ENCODE assay signal across 8 cellular contexts in genomic region chr2:25314514-25315315, GRCh38. TPM values are rescaled to one million over a fixed set of nuclear protein-coding genes. Genes with fewer than 3 reads are reported as not detected.
DNase-seq lines count a peak whose midpoint lies in the region; ATAC-seq, FAIRE-seq and TF ChIP-seq lines count a peak whose summit lies in the region.

No MANE protein-coding gene starts in this region.

- peak overlapping the region; percentile 63; the same call in 1 of the 2 replicates for H2AFZ ChIP-seq in H1 (ENCODE audit: low read length)

- H3K56ac ChIP-seq in H1 (replicated peaks; ENCODE audit: insufficient read length, low read depth, low read length) = peak overlapping the region; percentile 91

- no peaks in the 10 kb centered on the region for H3K27me3 ChIP-seq in H1 (replicated peaks in 1 of 4; ENCODE audit: control insufficient read depth in 3 of 4, extremely low read depth in 1 of 4, insufficient read depth in 3 of 4, low read length in 3 of 4)
- H3K27me3 ChIP-seq in neutrophil = no peaks in the 10 kb centered on the region

- no peak overlapping the region for H3K23ac ChIP-seq in H1 (ENCODE audit: insufficient read length)

- H3K4me3 ChIP-seq in H1 (ENCODE audit: extremely low read depth in 1 of 4, insufficient read depth in 2 of 4, low read depth in 3 of 4, low read length in 4 of 4) (no peak overlapping the region), neutrophil (ENCODE audit: low read depth in 1 of 2, low read length in 1 of 2) (peak overlapping the region in 1 of 2 experiments; percentile 41)

- H3K14ac ChIP-seq in H1 (ENCODE audit: insufficient read length) = no peak overlapping the region

- TF ChIP-seq POLR2A in H1 (IDR thresholded peaks at IDR 0.05; ENCODE audit: control extremely low read depth in 1 of 2, low read depth in 2 of 2, low read length in 2 of 2) = no peak; a peak in 1 of 3 replicates

- peak overlapping the region; percentile 87 for H4K8ac ChIP-seq in H1 (ENCODE audit: extremely low read depth, insufficient read depth, low read length)

- H2BK15ac ChIP-seq in H1 (ENCODE audit: low read length) = peak overlapping the region; percentile 95; the same call in 1 of the 2 replicates

- peak; percentile 79 for DNase-seq in COR-L47 (lab: John Stamatoyannopoulos, UW)
- DNase-seq in NCI-H1105 (lab: John Stamatoyannopoulos, UW) = peak; percentile 10
- DNase-seq in activated CD4-positive, alpha-beta T cell treated with anti-CD3 and anti-CD28 coated beads, Interleukin-2, amount 50 U/mL, for 24 hours (ENCODE audit: low read depth in 1 of 2, low spot score in 1 of 2) = peak; percentile 78 to 91
- DNase-seq in H1 (ENCODE audit: low read depth in 1 of 2, low spot score in 2 of 2) = peak; percentile 62 to 89
- peak in 34 of 49 donors; percentile 28 to 76 (median 54) for DNase-seq in substantia nigra (lab: John Stamatoyannopoulos, UW)
- no peak for DNase-seq in NOMO-1 treated with dmso at 0.1 percent for 144 hours (lab: John Stamatoyannopoulos, UW; ENCODE audit: unreplicated experiment)

- CTCF ChIA-PET in H1 (lab: Charles Lee; ENCODE audit: partially characterized antibody) = interaction anchor here (0.7 to 15.1 kb wide), 16 partner anchors 8 to 252 kb away, joined by 3 to 178 read pairs (median 4); partner anchors contain the start of gene DNMT3A

- H3K79me2 ChIP-seq in H1 (ENCODE audit: control insufficient read depth in 1 of 2, insufficient read depth in 2 of 2, low read length in 2 of 2) = no peaks in the 10 kb centered on the region

- peak overlapping the region; percentile 100 for H4K91ac ChIP-seq in H1 (replicated peaks; ENCODE audit: insufficient read length, low read length)

- peak overlapping the region; percentile 99 for H3K4ac ChIP-seq in H1 (replicated peaks; ENCODE audit: insufficient read length, low read depth, low read length)

- peak in 1 of 2 experiments; percentile 80; a peak in 1 of 3 replicates for TF ChIP-seq EP300 in H1 (IDR thresholded peaks at IDR 0.05; ENCODE audit: borderline replicate concordance in 1 of 2, low read depth in 2 of 2, low read length in 2 of 2)

- TF ChIP-seq RAD21 in H1 (IDR thresholded peaks at IDR 0.05 in 1 of 2, conservative IDR thresholded peaks at IDR 0.05 in 1 of 2; ENCODE audit: low read depth in 2 of 2, low read length in 2 of 2) = no peak; a peak in 1 of 4 replicates

- no peaks in the 10 kb centered on the region; the same call in 1 of the 2 replicates for H3K79me1 ChIP-seq in H1 (ENCODE audit: low read depth, low read length)

- POLR2A ChIA-PET in H1 (lab: Charles Lee; ENCODE audit: partially characterized antibody) = interaction anchor here (0.7 to 2.5 kb wide), 14 partner anchors 8 to 112 kb away, joined by 3 to 10 read pairs (median 4); no protein-coding TSS in a partner anchor

- peak overlapping the region; percentile 100 for H2BK20ac ChIP-seq in H1 (ENCODE audit: low read length)

- H2BK5ac ChIP-seq in H1 (ENCODE audit: low read depth, low read length) = peak overlapping the region; percentile 89

- TF ChIP-seq CTCF in H1 (IDR thresholded peaks at IDR 0.05; ENCODE audit: control extremely low read depth in 1 of 3, insufficient read depth in 1 of 3, low read depth in 1 of 3, low read length in 3 of 3) = no peak
- TF ChIP-seq CTCF in neutrophil (IDR thresholded peaks at IDR 0.05) = no peak

- H2AK5ac ChIP-seq in H1 (ENCODE audit: low read depth, low read length) = peak overlapping the region; percentile 17; the same call in 1 of the 2 replicates

- H3K4me1 ChIP-seq in H1 (replicated peaks in 1 of 4; ENCODE audit: control insufficient read depth in 3 of 4, insufficient read depth in 4 of 4, low read length in 3 of 4) = peaks cover 5 to 57% (median 51%) of the 10 kb centered on the region in 4 experiments
- peaks cover 33 to 39% of the 10 kb centered on the region in 2 experiments for H3K4me1 ChIP-seq in neutrophil (ENCODE audit: control insufficient read depth in 1 of 2, insufficient read depth in 1 of 2, low read depth in 1 of 2, low read length in 1 of 2)

- peak overlapping the region; percentile 89 for H4K5ac ChIP-seq in H1 (ENCODE audit: insufficient read length, low read depth, low read length)

- 50% methylated on average over 7 of the region's 13 CpGs; no CpG with 5 or more reads in 1 of the 2 experiments for WGBS in H1 (ENCODE audit: extremely low coverage in 1 of 2, insufficient coverage in 1 of 2, insufficient read length in 1 of 2, insufficient replicate concordance in 2 of 2, low coverage in 1 of 2, low lambda C conversion rate in 2 of 2, missing lambda C conversion rate in 1 of 2), 2 experiments

- no peaks in the 10 kb centered on the region for H4K20me1 ChIP-seq in H1 (replicated peaks in 1 of 2; ENCODE audit: control insufficient read depth in 1 of 2, insufficient read depth in 2 of 2, low read length in 2 of 2)

- H3K9ac ChIP-seq in H1 (replicated peaks in 1 of 4; ENCODE audit: extremely low read depth in 1 of 4, low read depth in 3 of 4, low read length in 3 of 4) = peak overlapping the region in 2 of 4 experiments; percentile 34 to 42; a peak in 2 of 7 replicates

- H3K23me2 ChIP-seq in H1 (ENCODE audit: low read depth, low read length) = no peaks in the 10 kb centered on the region

- ATAC-seq in GM21529 (IDR thresholded peaks at IDR 0.05; ENCODE audit: unreplicated experiment) = peak; percentile 91

- FAIRE-seq in H1 (lab: Jason Lieb, UNC) = no peak

- H3K27ac ChIP-seq in H1 (ENCODE audit: low read depth, low read length) (peak overlapping the region; percentile 77; the same call in 1 of the 2 replicates), neutrophil (peak overlapping the region; percentile 85), substantia nigra (ENCODE audit: low read depth, low read length, poor library complexity, severe bottlenecking) (peak overlapping the region; percentile 82)

- H2BK120ac ChIP-seq in H1 (replicated peaks; ENCODE audit: low read depth, low read length) = peak overlapping the region; percentile 98

- H3K9me3 ChIP-seq in H1 (ENCODE audit: insufficient read depth in 2 of 2, low read depth in 1 of 2, low read length in 1 of 2) = no peaks in the 10 kb centered on the region
- H3K9me3 ChIP-seq in neutrophil = no peaks in the 10 kb centered on the region

- H3K18ac ChIP-seq in H1 (ENCODE audit: extremely low read depth, low read length) = peak overlapping the region; percentile 99

- peak overlapping the region; percentile 96; the same call in 1 of the 2 replicates for H2BK12ac ChIP-seq in H1 (ENCODE audit: low read depth, low read length)

- H3K36me3 ChIP-seq in H1 (ENCODE audit: control insufficient read depth in 2 of 4, insufficient read depth in 4 of 4, low read length in 3 of 4) = no peaks in the 10 kb centered on the region
- H3K36me3 ChIP-seq in neutrophil = peaks cover 39% of the 10 kb centered on the region

- peak overlapping the region in 1 of 2 experiments; percentile 32; a peak in 2 of 4 replicates for H3K4me2 ChIP-seq in H1 (ENCODE audit: insufficient read depth in 1 of 2, low read depth in 2 of 2, low read length in 2 of 2)

TF ChIP-seq in H1, 55 proteins besides CTCF, POLR2A, EP300 and RAD21 (continues in another document):
- TF ChIP-seq CTBP2 (IDR thresholded peaks at IDR 0.05; ENCODE audit: borderline replicate concordance, insufficient read depth, insufficient read length, low read length) (no peak), CEBPB (IDR thresholded peaks at IDR 0.05; ENCODE audit: low read depth, low read length) (no peak), ZNF274 (IDR thresholded peaks at IDR 0.05; ENCODE audit: borderline replicate concordance, extremely low read depth, low read length) (no peak), SUZ12 (IDR thresholded peaks at IDR 0.05; ENCODE audit: low read length) (no peak), RNF2 (IDR thresholded peaks at IDR 0.05; ENCODE audit: borderline replicate concordance, low read depth, low read length, missing control alignments, poor library complexity, severe bottlenecking) (no peak), JUND (IDR thresholded peaks at IDR 0.05; ENCODE audit: low read length) (peak; percentile 20; the same call in 1 of the 2 replicates), SIN3A (conservative IDR thresholded peaks at IDR 0.05 in 1 of 2, IDR thresholded peaks at IDR 0.05 in 1 of 2; ENCODE audit: low read depth in 1 of 2, low read length in 2 of 2) (0 out of 4 replicates have a peak, but pooled peaks of 1 of the 2 experiments have one; percentile 37), CHD2 (IDR thresholded peaks at IDR 0.05; ENCODE audit: low read length) (peak; percentile 76), USF2 (IDR thresholded peaks at IDR 0.05; ENCODE audit: low read length) (no peak), KDM4A (IDR thresholded peaks at IDR 0.05; ENCODE audit: low read depth, low read length, severe bottlenecking) (peak; percentile 12), SP1 (IDR thresholded peaks at IDR 0.05; ENCODE audit: low read depth, low read length) (peak; percentile 97), YY1 (IDR thresholded peaks at IDR 0.05; ENCODE audit: low read depth, low read length) (peak; percentile 65; the same call in 1 of the 2 replicates), EGR1 (IDR thresholded peaks at IDR 0.05; ENCODE audit: borderline replicate concordance, low read depth, low read length) (peak; percentile 84), TAF1 (IDR thresholded peaks at IDR 0.05; ENCODE audit: low read depth, low read length) (no peak), RFX5 (IDR thresholded peaks at IDR 0.05; ENCODE audit: borderline replicate concordance, low read depth, low read length) (peak; percentile 49; the same call in 1 of the 2 replicates), CHD1 (IDR thresholded peaks at IDR 0.05; ENCODE audit: low read depth, low read length) (no peak), KDM1A (IDR thresholded peaks at IDR 0.05; ENCODE audit: borderline replicate concordance, low read length) (peak; percentile 57; the same call in 1 of the 2 replicates), EZH2 (IDR thresholded peaks at IDR 0.05; ENCODE audit: low read depth, low read length, severe bottlenecking) (no peak)

RNA-seq across cellular contexts. Expression of gene DNMT3A, which starts 27.0 kb away (rescaled TPM):
- total RNA-seq in H1 (2021; fragmentation: NEBNext Ultra II Directional; extraction: Animal tissue kit (Norgen Biotek cat#: 25700)) = 162 and 178 TPM in 2 replicates
- 33.6 and 50.8 TPM in 2 replicates for polyA plus RNA-seq in H1 (2011; rRNA removed)
- 36.6 TPM for polyA plus RNA-seq in H1 (2011; cell fraction: cytosol; rRNA removed)
- polyA plus RNA-seq in H1 (2011; cell fraction: nucleus; rRNA removed) = 120 TPM
- 95.4 to 118 TPM (median 100 TPM) in 4 replicates for polyA plus RNA-seq in H1 (2012, experiment 1 of 2)
- 19.1 TPM for polyA plus RNA-seq in H1 (2012, experiment 2 of 2)
- polyA plus RNA-seq in H1 (2013, experiment 1 of 2) = 58.9 TPM
- polyA plus RNA-seq in H1 (2013, experiment 2 of 2) = 54.4 TPM
- polyA minus RNA-seq in H1 (2011; rRNA and poly(A)+ RNA removed) = 80.2 and 102 TPM in 2 replicates
- 99.8 TPM for polyA minus RNA-seq in H1 (2011; cell fraction: cytosol; rRNA and poly(A)+ RNA removed)
- 85.2 TPM for polyA minus RNA-seq in H1 (2011; cell fraction: nucleus; rRNA and poly(A)+ RNA removed)
